Comparison of ENCODE assay signal across 9 cellular contexts in the genomic region with DNA sequence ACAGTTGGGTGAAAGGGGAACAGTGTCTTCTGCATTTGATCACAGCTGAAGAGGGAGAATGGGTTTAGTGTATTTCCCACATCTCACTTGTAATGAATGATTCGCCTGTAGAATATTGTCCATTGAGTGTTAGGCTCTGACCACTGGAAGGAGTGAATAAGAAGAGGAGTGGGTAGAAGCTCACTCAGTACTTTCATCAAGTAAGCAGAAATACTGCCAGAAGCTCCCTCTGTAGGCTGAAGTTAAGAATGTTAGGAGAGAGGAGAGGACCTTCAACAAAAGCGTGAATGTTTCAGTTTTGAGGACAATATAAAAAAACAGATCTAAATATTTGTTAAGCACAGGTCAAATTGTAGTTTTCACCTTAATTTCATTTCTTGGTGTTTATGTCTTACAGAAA.
DNase-seq lines count a peak whose midpoint lies in the region; ATAC-seq and TF ChIP-seq lines count a peak whose summit lies in the region.
"Had no signal": no experiment of that assay in that cellular context is flagged by ENCODE, and none has a peak within 500 bp of the region (broad histone marks: within the 10 kb centered on the region; RNA-seq: fewer than 3 reads in every experiment).

No MANE protein-coding gene starts in this region.

- H3K27ac Mint-ChIP-seq in nephron, result no peak overlapping the region

- H3K27me3 ChIP-seq in Loucy (ENCODE audit: insufficient read depth, low read length, poor library complexity, severe bottlenecking), result no peaks in the 10 kb centered on the region

- no peak overlapping the region for H3K9ac ChIP-seq in Loucy (ENCODE audit: low read depth, low read length, poor library complexity, severe bottlenecking)

- peak; percentile 52 for DNase-seq in EH (ENCODE audit: low read depth)
- DNase-seq in cardiac fibroblast (ENCODE audit: low read depth in 2 of 2), result peak; percentile 52 to 55
- DNase-seq in activated gamma-delta T cell (lab: John Stamatoyannopoulos, UW), result no peak
- DNase-seq in DMS153 treated with DMSO at 0.1 percent for 48 hours (lab: John Stamatoyannopoulos, UW; ENCODE audit: unreplicated experiment), result no peak
- DNase-seq: stimulated activated CD4-positive, alpha-beta T cell treated with anti-CD3 and anti-CD28 coated beads, Interleukin-12 subunit alpha, Interleukin-12 subunit beta, amount 100 ng/mL, for 4 hours had no signal

- H3K4me1 Mint-ChIP-seq in nephron, result peaks cover 12% of the 10 kb centered on the region

- H3K79me2 ChIP-seq in Loucy (ENCODE audit: insufficient read depth, low read length), result no peaks in the 10 kb centered on the region

- H3K4me1 ChIP-seq in Loucy (ENCODE audit: insufficient read depth, low read length, poor library complexity, severe bottlenecking), result no peaks in the 10 kb centered on the region

- H3K36me3 Mint-ChIP-seq in nephron (ENCODE audit: low read depth), result peaks cover 15% of the 10 kb centered on the region

- no peak overlapping the region for H3K4me3 Mint-ChIP-seq in nephron

- H3K36me3 ChIP-seq in Loucy (ENCODE audit: insufficient read depth, low read length), result no peaks in the 10 kb centered on the region

- no peaks in the 10 kb centered on the region for H4K20me1 ChIP-seq in Loucy (ENCODE audit: insufficient read depth, low read length, poor library complexity, severe bottlenecking)

- TF ChIP-seq CTCF in Loucy (conservative IDR thresholded peaks at IDR 0.05; ENCODE audit: low read length) (peak; percentile 56), cardiac fibroblast (IDR thresholded peaks at IDR 0.05; ENCODE audit: low read depth, low read length) (peak; percentile 44), nephron (IDR thresholded peaks at IDR 0.05; ENCODE audit: unreplicated experiment in 3 of 3) (peak; percentile 31 to 58 (median 47))

- H2AFZ ChIP-seq in Loucy (ENCODE audit: low read length), result no peak overlapping the region

- no peaks in the 10 kb centered on the region for H3F3A ChIP-seq in Loucy (ENCODE audit: low read depth)

- peaks cover 3% of the 10 kb centered on the region for H3K9me3 Mint-ChIP-seq in nephron

- H3K27me3 Mint-ChIP-seq in nephron (ENCODE audit: low read depth), result no peaks in the 10 kb centered on the region

- H3K4me2 ChIP-seq in Loucy (ENCODE audit: low read depth, low read length, poor library complexity, severe bottlenecking), result no peak overlapping the region

- no peaks in the 10 kb centered on the region for H3K9me2 ChIP-seq in Loucy (replicated peaks; ENCODE audit: low read depth, low read length)

- ATAC-seq in HG03175 (IDR thresholded peaks at IDR 0.05; ENCODE audit: unreplicated experiment) (no peak), HG03039 (IDR thresholded peaks at IDR 0.05; ENCODE audit: unreplicated experiment) (no peak)

- H3K9me3 ChIP-seq in Loucy (ENCODE audit: insufficient read depth, low read depth, low read length), result no peaks in the 10 kb centered on the region

- no peak overlapping the region for H3K4me3 ChIP-seq in Loucy (ENCODE audit: low read length, poor library complexity, severe bottlenecking)
- no peak overlapping the region for H3K4me3 ChIP-seq in cardiac fibroblast (replicated peaks in 1 of 2; ENCODE audit: low read depth in 2 of 2, low read length in 2 of 2)

Comparison
In these comparisons a context has a peak if more than half of its experiments do, and no peak if none do; other contexts are left out.
1. DNase-seq: peak in EH (single experiment) and cardiac fibroblast (2 of 2); none in activated gamma-delta T cell (single experiment) and DMS153 treated with DMSO at 0.1 percent for 48 hours (single experiment).
2. Peak in every context shown above with its lines, with median percentiles within 50 percentile points of each other: CTCF ChIP-seq.